1 cellular context compared by ENCODE assay signal in the genomic region with DNA sequence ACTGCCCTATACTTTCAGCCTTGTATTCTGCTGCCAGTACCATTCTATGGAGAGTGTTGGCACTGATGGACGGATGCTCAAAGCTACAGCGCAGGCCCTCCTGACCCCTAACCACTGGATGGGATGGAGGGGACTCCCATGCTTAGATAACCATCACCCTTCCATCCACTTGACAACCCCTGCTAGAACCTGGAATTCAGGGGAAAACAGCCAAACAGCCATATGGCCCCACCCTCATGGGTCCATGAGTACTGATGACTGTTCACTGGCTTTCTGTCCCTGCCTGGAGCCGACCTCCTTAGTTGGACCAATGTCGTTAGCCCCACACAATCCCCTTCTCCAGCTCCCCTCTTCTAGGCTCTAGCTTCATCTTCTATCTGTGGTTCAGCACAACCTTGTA.
TF ChIP-seq lines count a peak whose summit lies in the region.

No MANE protein-coding gene starts in this region.

TF ChIP-seq in GM12878, 131 proteins besides CTCF, POLR2A, EP300 and RAD21:
- TF ChIP-seq EZH2 (IDR thresholded peaks at IDR 0.05; ENCODE audit: borderline replicate concordance, control insufficient read depth, low read depth, low read length), result no peak
- peak; percentile 58; the same call in 1 of the 2 replicates for TF ChIP-seq POLR2AphosphoS5 (IDR thresholded peaks at IDR 0.05; ENCODE audit: low read length)
